Comparison of ENCODE assay signal across 11 cellular contexts in the genomic region with DNA sequence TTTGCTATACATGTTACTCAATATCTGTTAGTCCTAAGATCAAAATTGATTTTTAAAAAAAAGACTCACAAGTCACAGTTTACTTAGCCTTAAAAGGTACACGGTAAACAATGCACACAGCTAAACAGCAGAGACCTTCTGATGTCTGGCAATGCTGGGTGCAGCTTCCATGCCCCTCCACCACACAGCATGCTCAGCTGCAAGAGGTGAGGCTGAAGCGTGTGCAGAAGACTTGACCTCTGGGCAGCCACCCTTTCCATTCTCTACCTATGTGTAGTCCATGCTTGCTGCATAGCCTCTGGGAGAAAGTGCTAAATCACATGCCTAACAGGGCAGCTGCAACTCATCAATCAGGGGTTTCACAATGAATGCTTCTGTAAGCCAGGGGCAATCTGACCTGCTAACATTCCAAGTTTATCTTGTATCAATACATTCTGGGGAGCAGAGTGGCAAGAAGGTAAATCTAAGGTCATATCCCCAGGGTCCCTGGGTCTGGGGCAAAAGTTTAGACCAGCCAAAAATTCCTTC. TPM values are rescaled to one million over a fixed set of nuclear protein-coding genes. Genes with fewer than 3 reads are reported as not detected.
A peak's percentile ranks its signal among the peaks of the same experiment; 100 is the strongest.
DNase-seq lines count a peak whose midpoint lies in the region; ATAC-seq and TF ChIP-seq lines count a peak whose summit lies in the region.
"Had no signal": no experiment of that assay in that cellular context is flagged by ENCODE, and none has a peak within 500 bp of the region (broad histone marks: within the 10 kb centered on the region; RNA-seq: fewer than 3 reads in every experiment).

No MANE protein-coding gene starts in this region.

- peak overlapping the region; percentile 74 for H3K27ac Mint-ChIP-seq in CD8-positive, alpha-beta T cell

- H3K36me3 Mint-ChIP-seq in CD8-positive, alpha-beta T cell = no peaks in the 10 kb centered on the region

- H3K27ac ChIP-seq in CD8-positive, alpha-beta T cell (ENCODE audit: low read depth, low read length) = no peak overlapping the region

- no peaks in the 10 kb centered on the region for H3K27me3 ChIP-seq in CD8-positive, alpha-beta T cell (ENCODE audit: insufficient read depth, low read length)

- no peak overlapping the region for H3K4me3 Mint-ChIP-seq in CD8-positive, alpha-beta T cell

- TF ChIP-seq CTCF in CD8-positive, alpha-beta T cell (IDR thresholded peaks at IDR 0.05) = no peak
- no peak for TF ChIP-seq CTCF in GM20000 (IDR thresholded peaks at IDR 0.05; ENCODE audit: extremely low read depth, missing control alignments)

- no peaks in the 10 kb centered on the region for H3K36me3 ChIP-seq in CD8-positive, alpha-beta T cell (ENCODE audit: insufficient read depth, low read length)

- H3K4me1 Mint-ChIP-seq in CD8-positive, alpha-beta T cell (ENCODE audit: low read depth) = peaks cover 23% of the 10 kb centered on the region

- CTCF ChIA-PET in CD8-positive, alpha-beta T cell (lab: Charles Lee) = interaction anchor here (0.9 kb wide), 1 partner anchor 77 kb away, joined by 3 read pairs; no protein-coding TSS in a partner anchor

- intact Hi-C loops in CD8-positive, alpha-beta T cell (cut with DNase I, micrococcal nuclease) = no loop called here

- POLR2A ChIA-PET in CD8-positive, alpha-beta T cell (lab: Charles Lee) = interaction anchor here (1.5 kb wide), 1 partner anchor 35 kb away, joined by 3 read pairs; no protein-coding TSS in a partner anchor

- ATAC-seq in CD8-positive, alpha-beta T cell = no peak
- ATAC-seq in GM21529 (IDR thresholded peaks at IDR 0.05; ENCODE audit: unreplicated experiment) = peak; percentile 60
- ATAC-seq in left lobe of liver = peak; percentile 89
- ATAC-seq in HG03521 (IDR thresholded peaks at IDR 0.05; ENCODE audit: unreplicated experiment) = no peak

- no peak overlapping the region for H3K4me3 ChIP-seq in CD8-positive, alpha-beta T cell (ENCODE audit: low read depth, low read length)

- H3K9me3 ChIP-seq in CD8-positive, alpha-beta T cell (ENCODE audit: low read length) = no peaks in the 10 kb centered on the region

- peaks cover 2% of the 10 kb centered on the region for H3K9me3 Mint-ChIP-seq in CD8-positive, alpha-beta T cell

- no peak for DNase-seq in CD8-positive, alpha-beta T cell
- peak; percentile 16 for DNase-seq in OCI-M1 (lab: John Stamatoyannopoulos, UW)
- peak; percentile 69 for DNase-seq in left lobe of liver (ENCODE audit: low spot score)
- no peak for DNase-seq in GM20000 (ENCODE audit: low spot score)
- no peak for DNase-seq in effector CD4-positive, alpha-beta T cell
- no peak for DNase-seq in NCI-H2171 treated with DMSO at 0.1 percent for 48 hours (lab: John Stamatoyannopoulos, UW)
- DNase-seq: C1 segment of cervical spinal cord, NCI-H1105 treated with DMSO at 0.1 percent for 48 hours, occipital lobe had no signal

- H3K27me3 Mint-ChIP-seq in CD8-positive, alpha-beta T cell (ENCODE audit: low read depth) = no peaks in the 10 kb centered on the region

- H3K4me1 ChIP-seq in CD8-positive, alpha-beta T cell (ENCODE audit: insufficient read depth, low read length) = peaks cover 10% of the 10 kb centered on the region

RNA-seq across cellular contexts. Expression of gene AMN1, which starts 44.5 kb away (rescaled TPM):
- total RNA-seq in CD8-positive, alpha-beta T cell = 1 to 10 TPM; 5.9 to 6.2 TPM
- 1.6 TPM for total RNA-seq in left lobe of liver

Comparison
In these comparisons a context has a peak if more than half of its experiments do, and no peak if none do; other contexts are left out.
1. ATAC-seq: peak in GM21529 (single experiment) and left lobe of liver (single experiment); none in CD8-positive, alpha-beta T cell (single experiment) and HG03521 (single experiment).
2. DNase-seq: peak in OCI-M1 (single experiment) and left lobe of liver (single experiment); none in CD8-positive, alpha-beta T cell (0 of 7), GM20000 (single experiment), effector CD4-positive, alpha-beta T cell (single experiment) and NCI-H2171 treated with DMSO at 0.1 percent for 48 hours (single experiment).